Comparison of ENCODE assay signal across 8 cellular contexts in genomic region chr7:76047811-76048667, GRCh38. TPM values are rescaled to one million over a fixed set of nuclear protein-coding genes. Genes with fewer than 3 reads are reported as not detected.
DNase-seq lines count a peak whose midpoint lies in the region; ATAC-seq and TF ChIP-seq lines count a peak whose summit lies in the region.

Gene MDH2, plus strand, starts transcription at chr7:76048106. Its CDS starts 55 bp downstream, at chr7:76048161.
Gene STYXL1, minus strand, starts transcription at chr7:76048000. Its CDS starts 17,477 bp downstream, at chr7:76030523.

- H3K27ac ChIP-seq in PC-3 (ENCODE audit: low read length): peak within 1 kb of the TSS; percentile 81
- peak within 1 kb of the TSS; percentile 93 for H3K27ac ChIP-seq in epithelial cell of prostate

- H3K4me1 ChIP-seq in PC-3 (ENCODE audit: insufficient read depth, low read length) (peaks cover 25% of the 10 kb centered on the region), mucosa of descending colon (ENCODE audit: low read depth) (peaks cover 24% of the 10 kb centered on the region)

- H3K27me3 Mint-ChIP-seq in IgD-negative memory B cell: no peaks in the 10 kb centered on the region

- H3K9ac ChIP-seq in PC-3 (ENCODE audit: low read length): peak within 1 kb of the TSS; percentile 99

- peaks cover 97% of the 10 kb centered on the region for H3K79me2 ChIP-seq in PC-3 (ENCODE audit: low read length)

- intact Hi-C loops in PC-3 (cut with micrococcal nuclease): loop anchor here (1.0 kb wide), 2 partner anchors 39 to 82 kb away; no protein-coding TSS in a partner anchor
- intact Hi-C loops in mucosa of descending colon (cut with DNase I, micrococcal nuclease): no loop called here

- H3K4me1 Mint-ChIP-seq in IgD-negative memory B cell: peaks cover 19 to 41% (median 24%) of the 10 kb centered on the region in 3 donors

- H3K9me3 Mint-ChIP-seq in IgD-negative memory B cell: no peaks in the 10 kb centered on the region

- DNase-seq in DMS153 treated with DMSO at 0.1 percent for 48 hours (lab: John Stamatoyannopoulos, UW; ENCODE audit: unreplicated experiment) (peak; percentile 81), PC-3 (peak; percentile 97), activated T-cell treated with anti-CD3 and anti-CD28 coated beads for 48 hours (ENCODE audit: low read depth) (peak; percentile 89), epithelial cell of prostate (ENCODE audit: low read depth, low spot score) (peak; percentile 76), mucosa of descending colon (peak; percentile 96 to 97 (median 97))
- DNase-seq in stimulated activated CD8-positive, alpha-beta memory T cell treated with anti-CD3 and anti-CD28 coated beads, Interleukin-4, amount 100 ng/mL, for 1 hour (ENCODE audit: low read depth in 2 of 2, low spot score in 1 of 2): peak; percentile 70 to 75

- H3K27me3 ChIP-seq in PC-3 (ENCODE audit: low read length): no peaks in the 10 kb centered on the region

- TF ChIP-seq CTCF in PC-3 (conservative IDR thresholded peaks at IDR 0.05; ENCODE audit: low read depth, low read length) (no peak), mucosa of descending colon (IDR thresholded peaks at IDR 0.05) (no peak)

- no peaks in the 10 kb centered on the region for H3K36me3 ChIP-seq in PC-3 (ENCODE audit: low read depth, low read length)
- no peaks in the 10 kb centered on the region for H3K36me3 ChIP-seq in mucosa of descending colon (ENCODE audit: low read depth)

- POLR2A ChIA-PET in PC-3 (lab: Charles Lee; ENCODE audit: unreplicated experiment): interaction anchor here (0.5 to 0.9 kb wide), 5 partner anchors 21 to 257 kb away, joined by 3 to 26 read pairs (median 5); no protein-coding TSS in a partner anchor

- BruUV-seq in PC-3 (replicated peaks; lab: Mats Ljungman, UMichigan): TSS peak; percentile 74

- H3K4me3 ChIP-seq in PC-3 (ENCODE audit: low read length) (peak within 1 kb of the TSS; percentile 92), mucosa of descending colon (peak within 1 kb of the TSS; percentile 76)

- no peaks in the 10 kb centered on the region for H3K9me2 ChIP-seq in PC-3 (replicated peaks; ENCODE audit: low read length)

- H2AFZ ChIP-seq in PC-3 (ENCODE audit: low read length): peak within 1 kb of the TSS; percentile 65

- peak within 1 kb of the TSS; percentile 85 for H3K4me2 ChIP-seq in PC-3 (ENCODE audit: low read length)

- peak; percentile 96 for ATAC-seq in GM21576 (IDR thresholded peaks at IDR 0.05; ENCODE audit: unreplicated experiment)
- ATAC-seq in PC-3: peak; percentile 95
- peak; percentile 98 for ATAC-seq in mucosa of descending colon

- no peaks in the 10 kb centered on the region for H3K9me3 ChIP-seq in PC-3 (ENCODE audit: low read length)
- H3K9me3 ChIP-seq in mucosa of descending colon: no peaks in the 10 kb centered on the region

- CTCF ChIA-PET in PC-3 (lab: Charles Lee): interaction anchor here (0.5 to 1.3 kb wide), 4 partner anchors 21 to 152 kb away, joined by 3 to 9 read pairs (median 6); no protein-coding TSS in a partner anchor

- peaks cover 3% of the 10 kb centered on the region for H3F3A ChIP-seq in PC-3 (ENCODE audit: low read length, unreplicated experiment)

- peaks cover 12% of the 10 kb centered on the region for H4K20me1 ChIP-seq in PC-3 (ENCODE audit: low read length)

- H3K4me3 Mint-ChIP-seq in IgD-negative memory B cell: peak within 1 kb of the TSS; percentile 88 to 99 (median 94)

- no peaks in the 10 kb centered on the region for H3K36me3 Mint-ChIP-seq in IgD-negative memory B cell

- H3K27ac Mint-ChIP-seq in IgD-negative memory B cell: peak within 1 kb of the TSS; percentile 80 to 97 (median 95)

RNA-seq across cellular contexts. Expression of gene MDH2, which starts in this region (rescaled TPM):
- polyA plus RNA-seq in IgD-negative memory B cell: 177 TPM
- 163 and 174 TPM in 2 replicates for total RNA-seq in PC-3 (2014; rRNA removed)
- total RNA-seq in mucosa of descending colon: 100 to 1,000 TPM; 170 to 280 (median 246) TPM

RNA-seq across cellular contexts. Expression of gene STYXL1, which starts in this region (rescaled TPM):
- 63.2 TPM for polyA plus RNA-seq in IgD-negative memory B cell
- total RNA-seq in PC-3 (2014; rRNA removed) (57.4 and 61.3 TPM in 2 replicates), mucosa of descending colon (10 to 100 TPM; 31.1 to 36.0 (median 33.7) TPM)

Comparison
In these comparisons a context has a peak if more than half of its experiments do, and no peak if none do; other contexts are left out.
1. Peak in every context shown above with its lines: DNase-seq, ATAC-seq, H3K4me3 ChIP-seq and H3K27ac ChIP-seq.